Comparison of ENCODE assay signal across 19 cellular contexts in genomic region chr11:114496915-114497314, GRCh38. TPM values are rescaled to one million over a fixed set of nuclear protein-coding genes. Genes with fewer than 3 reads are reported as not detected.
DNase-seq lines count a peak whose midpoint lies in the region; ATAC-seq and TF ChIP-seq lines count a peak whose summit lies in the region.
"Had no signal": no experiment of that assay in that cellular context is flagged by ENCODE, and none has a peak within 500 bp of the region (broad histone marks: within the 10 kb centered on the region; RNA-seq: fewer than 3 reads in every experiment).

No MANE protein-coding gene starts in this region.

- no peaks in the 10 kb centered on the region for H3K79me2 ChIP-seq in neural progenitor cell (ENCODE audit: low read depth)

- TF ChIP-seq POLR2A in NB4 (IDR thresholded peaks at IDR 0.05; ENCODE audit: extremely low read depth, insufficient read length), result no peak

- H3K27me3 Mint-ChIP-seq in neural progenitor cell (ENCODE audit: insufficient read depth, low read depth), result peaks cover 2% of the 10 kb centered on the region

- H3K4me1 ChIP-seq in neural progenitor cell, result no peaks in the 10 kb centered on the region

- H3K4me1 Mint-ChIP-seq in neural progenitor cell, result no peaks in the 10 kb centered on the region

- H3K27ac ChIP-seq in neural progenitor cell, result no peak overlapping the region
- H3K27ac ChIP-seq: PC-9 had no signal

- no peak overlapping the region for H3K27ac Mint-ChIP-seq in neural progenitor cell
- H3K27ac Mint-ChIP-seq: HFFc6 had no signal

- in situ Hi-C loops in SK-MEL-5 (cut with HindIII; ENCODE audit: low pct_unique_long_range_greater_than_20kb, low sequenced_read_pairs), result no loop called here

- H3K4me3 Mint-ChIP-seq in neural progenitor cell, result no peak overlapping the region
- H3K4me3 Mint-ChIP-seq: HFFc6 had no signal

- no peak overlapping the region for H2AFZ ChIP-seq in neural progenitor cell (replicated peaks)
- H2AFZ ChIP-seq: PC-9 had no signal

- no peaks in the 10 kb centered on the region for H4K20me1 ChIP-seq in neural progenitor cell (ENCODE audit: low read depth)

- no peak overlapping the region for H3K9ac ChIP-seq in neural progenitor cell

- no peaks in the 10 kb centered on the region for H3K9me3 ChIP-seq in neural progenitor cell (ENCODE audit: low read depth)

- DNase-seq in NCI-H146 (lab: John Stamatoyannopoulos, UW), result peak; percentile 5
- DNase-seq in NCI-H146 treated with DMSO at 0.1 percent for 48 hours (lab: John Stamatoyannopoulos, UW; ENCODE audit: unreplicated experiment), result no peak
- DNase-seq in NB4 (ENCODE audit: low read depth), result peak; percentile 6
- DNase-seq in SK-MEL-5 (ENCODE audit: low read depth, low spot score), result peak; percentile 2
- DNase-seq in neural progenitor cell (ENCODE audit: low spot score), result no peak
- DNase-seq: 8988T, DMS 273 treated with DMSO at 0.1 percent for 48 hours, GOT3, HFFc6, NCI-H1417, NCI-H1930, NCI-H2171, NCI-H446, NCI-H748 treated with DMSO at 0.1 percent for 48 hours, PC-9 had no signal

- no peak overlapping the region for H3K4me2 ChIP-seq in neural progenitor cell
- H3K4me2 ChIP-seq: PC-9 had no signal

- no peaks in the 10 kb centered on the region for H3K9me3 Mint-ChIP-seq in neural progenitor cell
- H3K9me3 Mint-ChIP-seq: HFFc6 had no signal

- ATAC-seq in esophagus mucosa (no peak), HG03280 (IDR thresholded peaks at IDR 0.05; ENCODE audit: unreplicated experiment) (no peak), GM21825 (IDR thresholded peaks at IDR 0.05; ENCODE audit: unreplicated experiment) (no peak)
- ATAC-seq: Right ventricle myocardium inferior had no signal

- no peaks in the 10 kb centered on the region for H3F3A ChIP-seq in neural progenitor cell (ENCODE audit: low read depth)

- no peaks in the 10 kb centered on the region for H3K27me3 ChIP-seq in neural progenitor cell

- H3K4me3 ChIP-seq in NB4 (ENCODE audit: low read depth, low read length), result no peak overlapping the region
- no peak overlapping the region for H3K4me3 ChIP-seq in neural progenitor cell
- H3K4me3 ChIP-seq: PC-9 had no signal

- H3K36me3 Mint-ChIP-seq in neural progenitor cell, result no peaks in the 10 kb centered on the region

- TF ChIP-seq CTCF in NB4 (IDR thresholded peaks at IDR 0.05; ENCODE audit: low read depth, low read length) (peak; percentile 13), neural progenitor cell (IDR thresholded peaks at IDR 0.05) (peak; percentile 8)

- no peaks in the 10 kb centered on the region for H3K36me3 ChIP-seq in neural progenitor cell

RNA-seq across cellular contexts. Expression of gene REXO2, which starts 57.6 kb away (rescaled TPM):
- 108 and 118 TPM in 2 replicates for total RNA-seq in SK-MEL-5 (2014; rRNA removed; shearing (Covaris generic))
- 79.0 and 104 TPM in 2 replicates for polyA plus RNA-seq in SK-MEL-5 (2015; cell fraction: cytosol; rRNA removed)
- polyA plus RNA-seq in SK-MEL-5 (2015; cell fraction: nucleus; rRNA removed), result 144 and 177 TPM in 2 replicates
- total RNA-seq in neural progenitor cell (ENCODE audit: low replicate concordance) (51.6 and 82.0 TPM in 2 replicates), esophagus mucosa (71.5 TPM)

Comparison
In these comparisons a context has a peak if more than half of its experiments do, and no peak if none do; other contexts are left out.
1. DNase-seq: peak in NCI-H146 (single experiment), NB4 (single experiment) and SK-MEL-5 (single experiment); none in NCI-H146 treated with DMSO at 0.1 percent for 48 hours (single experiment) and neural progenitor cell (single experiment).